In genomic region chr3:184814214-184814613, GRCh38 we compare ENCODE assay signal across 12 cellular contexts. TPM values are rescaled to one million over a fixed set of nuclear protein-coding genes. Genes with fewer than 3 reads are reported as not detected.
DNase-seq lines count a peak whose midpoint lies in the region; ATAC-seq and FAIRE-seq lines count a peak whose summit lies in the region.
"Had no signal": no experiment of that assay in that cellular context is flagged by ENCODE, and none has a peak within 500 bp of the region (broad histone marks: within the 10 kb centered on the region; RNA-seq: fewer than 3 reads in every experiment).

No MANE protein-coding gene starts in this region.

- no peaks in the 10 kb centered on the region for H3K9me3 ChIP-seq in naive thymus-derived CD4-positive, alpha-beta T cell (ENCODE audit: control insufficient read depth in 2 of 3, low read length in 3 of 3)
- H3K9me3 ChIP-seq: SK-N-SH had no signal

- POLR2A ChIA-PET in T-cell (lab: Charles Lee): interaction anchor here in 1 of 2 donors (0.5 to 2.0 kb wide), 3 partner anchors 9 to 194 kb away, joined by 3 to 10 read pairs (median 4); no protein-coding TSS in a partner anchor
- POLR2A ChIA-PET in naive thymus-derived CD4-positive, alpha-beta T cell (lab: Charles Lee): interaction anchor here (1.0 to 1.6 kb wide), 4 partner anchors 9 to 253 kb away, joined by 3 to 6 read pairs (median 4); partner anchors contain the start of gene EPHB3

- peaks cover 15 to 51% of the 10 kb centered on the region in 2 donors for H3K4me1 ChIP-seq in naive thymus-derived CD4-positive, alpha-beta T cell (ENCODE audit: control insufficient read depth in 2 of 2, insufficient read depth in 2 of 2, low read length in 2 of 2)

- ATAC-seq in HG02610 (IDR thresholded peaks at IDR 0.05; ENCODE audit: unreplicated experiment): peak; percentile 47
- no peak for ATAC-seq in T-cell (replicated peaks in 1 of 4)
- ATAC-seq in naive thymus-derived CD4-positive, alpha-beta T cell: no peak
- no peak for ATAC-seq in GM19467 (IDR thresholded peaks at IDR 0.05; ENCODE audit: unreplicated experiment)

- no peak for FAIRE-seq in urothelium cell line (lab: Jason Lieb, UNC)

- no peaks in the 10 kb centered on the region for H3K9me3 Mint-ChIP-seq in T-cell
- peaks cover 0 to 5% (median 0%) of the 10 kb centered on the region in 11 donors for H3K9me3 Mint-ChIP-seq in naive thymus-derived CD4-positive, alpha-beta T cell

- H3K4me3 ChIP-seq in naive thymus-derived CD4-positive, alpha-beta T cell (ENCODE audit: low read length): no peak overlapping the region

- peaks cover 58 to 67% (median 60%) of the 10 kb centered on the region in 3 donors for H3K4me1 Mint-ChIP-seq in T-cell
- H3K4me1 Mint-ChIP-seq in naive thymus-derived CD4-positive, alpha-beta T cell: peaks cover 33 to 76% (median 66%) of the 10 kb centered on the region in 7 donors

- DNase-seq in EH (ENCODE audit: low read depth) (peak; percentile 19), T-cell (no peak), iPS-NIHi7 (ENCODE audit: extremely low spot score) (no peak), NCI-H2196 (lab: John Stamatoyannopoulos, UW; ENCODE audit: unreplicated experiment) (no peak), urothelium cell line (ENCODE audit: low spot score) (no peak)
- no peak for DNase-seq in naive thymus-derived CD4-positive, alpha-beta T cell
- DNase-seq: NCI-H1048; NCI-H69; SK-N-SH; stimulated activated CD4-positive, alpha-beta T cell treated with anti-CD3 and anti-CD28 coated beads, Interleukin-4, amount 100 ng/mL, for 4 hours had no signal

- H3K27ac ChIP-seq in naive thymus-derived CD4-positive, alpha-beta T cell (ENCODE audit: low read depth, low read length): no peak overlapping the region

- CTCF ChIA-PET in T-cell (lab: Charles Lee): interaction anchor here (1.2 to 2.6 kb wide), 3 partner anchors 10 to 14 kb away, joined by 4 to 7 read pairs (median 4); no protein-coding TSS in a partner anchor
- CTCF ChIA-PET in naive thymus-derived CD4-positive, alpha-beta T cell (lab: Charles Lee): interaction anchor here (0.7 to 1.8 kb wide), 3 partner anchors 10 to 63 kb away, joined by 3 to 6 read pairs (median 5); no protein-coding TSS in a partner anchor

- peak overlapping the region; percentile 17 to 96 (median 83) for H3K4me3 Mint-ChIP-seq in T-cell
- peak overlapping the region; percentile 22 to 96 (median 90) for H3K4me3 Mint-ChIP-seq in naive thymus-derived CD4-positive, alpha-beta T cell

- peaks cover 26% of the 10 kb centered on the region for H3K36me3 Mint-ChIP-seq in T-cell
- H3K36me3 Mint-ChIP-seq in naive thymus-derived CD4-positive, alpha-beta T cell: peaks cover 11 to 28% (median 18%) of the 10 kb centered on the region in 5 donors

- peaks cover 0 to 5% (median 0%) of the 10 kb centered on the region in 3 experiments for H3K36me3 ChIP-seq in naive thymus-derived CD4-positive, alpha-beta T cell (ENCODE audit: control insufficient read depth in 2 of 3, insufficient read depth in 3 of 3, low read length in 3 of 3)

- peak overlapping the region; percentile 39 to 41 for H3K27ac Mint-ChIP-seq in T-cell
- H3K27ac Mint-ChIP-seq in naive thymus-derived CD4-positive, alpha-beta T cell: peak overlapping the region in 8 of 9 donors; percentile 17 to 97 (median 64)

- no peaks in the 10 kb centered on the region for H3K27me3 Mint-ChIP-seq in T-cell
- H3K27me3 Mint-ChIP-seq in naive thymus-derived CD4-positive, alpha-beta T cell: peaks cover 0 to 3% (median 0%) of the 10 kb centered on the region in 5 donors

- no peaks in the 10 kb centered on the region for H3K27me3 ChIP-seq in naive thymus-derived CD4-positive, alpha-beta T cell (ENCODE audit: control insufficient read depth in 2 of 2, insufficient read depth in 2 of 2, low read length in 2 of 2)

- intact Hi-C loops in naive thymus-derived CD4-positive, alpha-beta T cell (cut with micrococcal nuclease): loop anchor here (5.0 to 10.0 kb wide), 11 partner anchors 58 to 1971 kb away; partner anchors contain the start of genes DNAJB11 (in 2 of the 2), KLHL24 (in 2 of the 2), ABCF3 (in 1 of the 2) and C3orf70 (in 1 of the 2)

RNA-seq across cellular contexts. Expression of gene VPS8, which starts 2.2 kb away (rescaled TPM):
- total RNA-seq in T-cell: 10 to 100 TPM; 59.2 to 95.6 (median 71.0) TPM
- total RNA-seq in naive thymus-derived CD4-positive, alpha-beta T cell: 100 to 1,000 TPM in 3 of 5 experiments, 10 to 100 TPM in 2; 77.9 to 119 (median 106) TPM
- 10 to 100 TPM; 31.8 to 44.3 TPM for polyA plus RNA-seq in naive thymus-derived CD4-positive, alpha-beta T cell
